Comparison of ENCODE assay signal across 1 cellular context in the genomic region with DNA sequence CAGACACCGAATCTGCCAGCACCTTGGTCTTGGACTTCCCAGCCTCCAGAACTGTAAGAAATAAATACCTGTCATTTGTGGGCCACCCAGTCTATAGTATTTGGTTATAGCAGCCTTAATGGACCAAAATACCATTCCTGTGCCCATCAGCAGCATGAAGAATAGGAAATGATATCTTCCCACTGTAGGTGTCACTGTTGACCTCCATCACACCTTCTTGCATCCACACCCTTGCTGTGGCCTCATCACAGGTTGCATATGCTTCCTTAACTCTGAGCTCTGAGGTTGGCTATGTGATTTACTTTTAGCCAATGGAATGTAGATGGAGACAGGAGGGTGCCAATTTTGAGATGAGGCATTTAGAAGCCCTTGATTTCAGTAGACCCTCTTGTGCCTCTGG.
TF ChIP-seq lines count a peak whose summit lies in the region.

No MANE protein-coding gene starts in this region.

TF ChIP-seq in A549, 52 proteins besides CTCF, POLR2A, EP300 and RAD21:
- TF ChIP-seq CEBPB (IDR thresholded peaks at IDR 0.05) (no peak), HOXA7 (CRISPR knock-in tag; IDR thresholded peaks at IDR 0.05) (no peak), FOSB (CRISPR knock-in tag; IDR thresholded peaks at IDR 0.05) (no peak), RARB (CRISPR knock-in tag; IDR thresholded peaks at IDR 0.05) (no peak), CHD2 (IDR thresholded peaks at IDR 0.05; ENCODE audit: low read length, partially characterized antibody) (no peak), BHLHE40 (IDR thresholded peaks at IDR 0.05; ENCODE audit: low read depth, low read length) (no peak), EHMT2 (IDR thresholded peaks at IDR 0.05; ENCODE audit: low read depth) (no peak)
- TF ChIP-seq, protein P1, sequence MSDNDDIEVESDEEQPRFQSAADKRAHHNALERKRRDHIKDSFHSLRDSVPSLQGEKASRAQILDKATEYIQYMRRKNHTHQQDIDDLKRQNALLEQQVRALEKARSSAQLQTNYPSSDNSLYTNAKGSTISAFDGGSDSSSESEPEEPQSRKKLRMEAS (IDR thresholded peaks at IDR 0.05): no peak
- TF ChIP-seq, protein P2, sequence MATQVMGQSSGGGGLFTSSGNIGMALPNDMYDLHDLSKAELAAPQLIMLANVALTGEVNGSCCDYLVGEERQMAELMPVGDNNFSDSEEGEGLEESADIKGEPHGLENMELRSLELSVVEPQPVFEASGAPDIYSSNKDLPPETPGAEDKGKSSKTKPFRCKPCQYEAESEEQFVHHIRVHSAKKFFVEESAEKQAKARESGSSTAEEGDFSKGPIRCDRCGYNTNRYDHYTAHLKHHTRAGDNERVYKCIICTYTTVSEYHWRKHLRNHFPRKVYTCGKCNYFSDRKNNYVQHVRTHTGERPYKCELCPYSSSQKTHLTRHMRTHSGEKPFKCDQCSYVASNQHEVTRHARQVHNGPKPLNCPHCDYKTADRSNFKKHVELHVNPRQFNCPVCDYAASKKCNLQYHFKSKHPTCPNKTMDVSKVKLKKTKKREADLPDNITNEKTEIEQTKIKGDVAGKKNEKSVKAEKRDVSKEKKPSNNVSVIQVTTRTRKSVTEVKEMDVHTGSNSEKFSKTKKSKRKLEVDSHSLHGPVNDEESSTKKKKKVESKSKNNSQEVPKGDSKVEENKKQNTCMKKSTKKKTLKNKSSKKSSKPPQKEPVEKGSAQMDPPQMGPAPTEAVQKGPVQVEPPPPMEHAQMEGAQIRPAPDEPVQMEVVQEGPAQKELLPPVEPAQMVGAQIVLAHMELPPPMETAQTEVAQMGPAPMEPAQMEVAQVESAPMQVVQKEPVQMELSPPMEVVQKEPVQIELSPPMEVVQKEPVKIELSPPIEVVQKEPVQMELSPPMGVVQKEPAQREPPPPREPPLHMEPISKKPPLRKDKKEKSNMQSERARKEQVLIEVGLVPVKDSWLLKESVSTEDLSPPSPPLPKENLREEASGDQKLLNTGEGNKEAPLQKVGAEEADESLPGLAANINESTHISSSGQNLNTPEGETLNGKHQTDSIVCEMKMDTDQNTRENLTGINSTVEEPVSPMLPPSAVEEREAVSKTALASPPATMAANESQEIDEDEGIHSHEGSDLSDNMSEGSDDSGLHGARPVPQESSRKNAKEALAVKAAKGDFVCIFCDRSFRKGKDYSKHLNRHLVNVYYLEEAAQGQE (IDR thresholded peaks at IDR 0.05): no peak
- TF ChIP-seq, protein P3, sequence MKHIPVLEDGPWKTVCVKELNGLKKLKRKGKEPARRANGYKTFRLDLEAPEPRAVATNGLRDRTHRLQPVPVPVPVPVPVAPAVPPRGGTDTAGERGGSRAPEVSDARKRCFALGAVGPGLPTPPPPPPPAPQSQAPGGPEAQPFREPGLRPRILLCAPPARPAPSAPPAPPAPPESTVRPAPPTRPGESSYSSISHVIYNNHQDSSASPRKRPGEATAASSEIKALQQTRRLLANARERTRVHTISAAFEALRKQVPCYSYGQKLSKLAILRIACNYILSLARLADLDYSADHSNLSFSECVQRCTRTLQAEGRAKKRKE (CRISPR knock-in tag; IDR thresholded peaks at IDR 0.05; ENCODE audit: low read depth): no peak
